Comparison of ENCODE assay signal across 1 cellular context in genomic region chr2:70901235-70902066, GRCh38.
TF ChIP-seq lines count a peak whose summit lies in the region.

No MANE protein-coding gene starts in this region.

TF ChIP-seq in K562, 482 proteins besides CTCF, POLR2A, EP300 and RAD21 (continued from another document):
- no peak for TF ChIP-seq HEY1 (CRISPR knock-in tag; IDR thresholded peaks at IDR 0.05; ENCODE audit: borderline replicate concordance)
